Comparison of ENCODE assay signal across 24 cellular contexts in genomic region chr16:49510676-49511305, GRCh38.
DNase-seq lines count a peak whose midpoint lies in the region; ATAC-seq and TF ChIP-seq lines count a peak whose summit lies in the region.
"Had no signal": no experiment of that assay in that cellular context is flagged by ENCODE, and none has a peak within 500 bp of the region (broad histone marks: within the 10 kb centered on the region; RNA-seq: fewer than 3 reads in every experiment).

No MANE protein-coding gene starts in this region.

- no peaks in the 10 kb centered on the region for H3K36me3 Mint-ChIP-seq in activated naive CD4-positive, alpha-beta T cell treated with anti-CD3 and anti-CD28 coated beads for 36 hours (ENCODE audit: low read depth)

- intact Hi-C loops in lower lobe of right lung (cut with DNase I) (no loop called here), gastrocnemius medialis (cut with DNase I; ENCODE audit: low total_unique reads) (loop anchor here (2.0 to 5.0 kb wide), 2 partner anchors 26 to 82 kb away; no protein-coding TSS in a partner anchor)
- intact Hi-C loops in activated naive CD4-positive, alpha-beta T cell treated with anti-CD3 and anti-CD28 coated beads for 36 hours (cut with micrococcal nuclease) = loop anchor here (5.0 kb wide), 1 partner anchor 82 kb away; no protein-coding TSS in a partner anchor

- no peaks in the 10 kb centered on the region for H3K4me1 Mint-ChIP-seq in activated naive CD4-positive, alpha-beta T cell treated with anti-CD3 and anti-CD28 coated beads for 36 hours (ENCODE audit: low read depth)
- H3K4me1 Mint-ChIP-seq: activated CD4-positive, alpha-beta T cell treated with anti-CD3 and anti-CD28 coated beads, Interleukin-2, amount 10 ng/mL, durations not matched to agents 7 days and 5 days had no signal

- CTCF ChIA-PET in activated naive CD4-positive, alpha-beta T cell treated with anti-CD3 and anti-CD28 coated beads for 36 hours (lab: Charles Lee) = no interaction called here

- H3K9me3 Mint-ChIP-seq in activated naive CD4-positive, alpha-beta T cell treated with anti-CD3 and anti-CD28 coated beads for 36 hours = no peaks in the 10 kb centered on the region
- H3K9me3 Mint-ChIP-seq: activated CD4-positive, alpha-beta T cell treated with anti-CD3 and anti-CD28 coated beads, Interleukin-2, amount 10 ng/mL, durations not matched to agents 7 days and 5 days; activated T-cell treated with anti-CD3 and anti-CD28 coated beads, Interleukin-2, amount 50 U/mL, for 24 hours; nephron progenitor cell had no signal

- in situ Hi-C loops in gastrocnemius medialis (cut with MboI; ENCODE audit: low sequenced_read_pairs in 4 of 4) = no loop called here

- H3K4me1 ChIP-seq in lower lobe of right lung (no peaks in the 10 kb centered on the region), gastrocnemius medialis (peaks cover 8 to 21% of the 10 kb centered on the region in 2 donors)
- H3K4me1 ChIP-seq: body of pancreas, Peyer's patch had no signal

- TF ChIP-seq CTCF in lower lobe of right lung (IDR thresholded peaks at IDR 0.05) (no peak), gastrocnemius medialis (IDR thresholded peaks at IDR 0.05 in 4 of 5, conservative IDR thresholded peaks at IDR 0.05 in 1 of 5) (no peak)

- H3K36me3 ChIP-seq in lower lobe of right lung (no peaks in the 10 kb centered on the region), gastrocnemius medialis (no peaks in the 10 kb centered on the region)
- H3K36me3 ChIP-seq: BE2C, Peyer's patch, thoracic aorta, WERI-Rb-1 had no signal

- H3K4me3 Mint-ChIP-seq in activated naive CD4-positive, alpha-beta T cell treated with anti-CD3 and anti-CD28 coated beads for 36 hours = no peak overlapping the region
- H3K4me3 Mint-ChIP-seq: activated CD4-positive, alpha-beta T cell treated with anti-CD3 and anti-CD28 coated beads, Interleukin-2, amount 10 ng/mL, durations not matched to agents 7 days and 5 days; activated T-cell treated with anti-CD3 and anti-CD28 coated beads, Interleukin-2, amount 50 U/mL, for 24 hours; nephron progenitor cell had no signal

- no peaks in the 10 kb centered on the region for H3K27me3 ChIP-seq in lower lobe of right lung (ENCODE audit: low read depth)
- no peaks in the 10 kb centered on the region for H3K27me3 ChIP-seq in gastrocnemius medialis
- H3K27me3 ChIP-seq: BE2C, body of pancreas, Peyer's patch had no signal

- H3K27me3 Mint-ChIP-seq in activated naive CD4-positive, alpha-beta T cell treated with anti-CD3 and anti-CD28 coated beads for 36 hours (ENCODE audit: low read depth) = no peaks in the 10 kb centered on the region
- H3K27me3 Mint-ChIP-seq: activated CD4-positive, alpha-beta T cell treated with anti-CD3 and anti-CD28 coated beads, Interleukin-2, amount 10 ng/mL, durations not matched to agents 7 days and 5 days; activated T-cell treated with anti-CD3 and anti-CD28 coated beads, Interleukin-2, amount 50 U/mL, for 24 hours had no signal

- DNase-seq in DMS 273 (lab: John Stamatoyannopoulos, UW; ENCODE audit: unreplicated experiment) (peak; percentile 96), anterior cingulate cortex (lab: John Stamatoyannopoulos, UW) (peak in 36 of 58 donors; percentile 5 to 75 (median 27)), lower lobe of right lung (peak; percentile 44), gastrocnemius medialis (peak; percentile 48 to 86), 8988T (no peak), RKO (ENCODE audit: low spot score) (no peak)
- no peak for DNase-seq in activated naive CD4-positive, alpha-beta T cell treated with anti-CD3 and anti-CD28 coated beads for 36 hours
- DNase-seq: activated CD4-positive, alpha-beta T cell treated with anti-CD3 and anti-CD28 coated beads, Interleukin-2, amount 10 ng/mL, durations not matched to agents 7 days and 5 days; activated gamma-delta T cell; activated T-cell treated with anti-CD3 and anti-CD28 coated beads, Interleukin-2, amount 50 U/mL, for 24 hours; BE2C; body of pancreas; DMS79 treated with DMSO at 0.1 percent for 48 hours; Karpas-422; MV-4-11; NCI-H187 treated with DMSO at 0.1 percent for 48 hours; nephron progenitor cell; Peyer's patch; stimulated activated naive CD8-positive, alpha-beta T cell treated with anti-CD3 and anti-CD28 coated beads, Interleukin-15, Interleukin-2, amounts not matched to agents 100 U/mL and 50 U/mL, for 24 hours; T1000; WERI-Rb-1 had no signal

- no peak overlapping the region for H3K27ac ChIP-seq in lower lobe of right lung
- peak overlapping the region; percentile 20 to 51 (median 36) for H3K27ac ChIP-seq in gastrocnemius medialis
- H3K27ac ChIP-seq: body of pancreas, Peyer's patch, thoracic aorta, WERI-Rb-1 had no signal

- no peak overlapping the region for H3K27ac Mint-ChIP-seq in activated naive CD4-positive, alpha-beta T cell treated with anti-CD3 and anti-CD28 coated beads for 36 hours
- H3K27ac Mint-ChIP-seq: activated CD4-positive, alpha-beta T cell treated with anti-CD3 and anti-CD28 coated beads, Interleukin-2, amount 10 ng/mL, durations not matched to agents 7 days and 5 days; activated T-cell treated with anti-CD3 and anti-CD28 coated beads, Interleukin-2, amount 50 U/mL, for 24 hours; nephron progenitor cell had no signal

- ATAC-seq in lower lobe of right lung (no peak), gastrocnemius medialis (peak; percentile 68 to 83), HG03159 (IDR thresholded peaks at IDR 0.05; ENCODE audit: unreplicated experiment) (no peak)
- ATAC-seq: body of pancreas; sciatic nerve; stimulated activated naive CD8-positive, alpha-beta T cell treated with anti-CD3 and anti-CD28 coated beads, Interleukin-15, Interleukin-2, amounts not matched to agents 100 U/mL and 50 U/mL, for 24 hours had no signal

- H3K4me3 ChIP-seq in lower lobe of right lung (no peak overlapping the region), gastrocnemius medialis (no peak overlapping the region)
- H3K4me3 ChIP-seq: body of pancreas, Peyer's patch, thoracic aorta had no signal

- no peaks in the 10 kb centered on the region for H3K9me3 ChIP-seq in lower lobe of right lung
- no peaks in the 10 kb centered on the region for H3K9me3 ChIP-seq in gastrocnemius medialis
- H3K9me3 ChIP-seq: BE2C, body of pancreas, Peyer's patch, thoracic aorta had no signal

- no peak for TF ChIP-seq POLR2A in gastrocnemius medialis (IDR thresholded peaks at IDR 0.05)

Comparison
In these comparisons a context has a peak if more than half of its experiments do, and no peak if none do; other contexts are left out.
1. DNase-seq: peak in DMS 273 (single experiment), anterior cingulate cortex (36 of 58), lower lobe of right lung (single experiment) and gastrocnemius medialis (2 of 2); none in 8988T (single experiment), RKO (single experiment) and activated naive CD4-positive, alpha-beta T cell treated with anti-CD3 and anti-CD28 coated beads for 36 hours (single experiment).
2. ATAC-seq: peak in gastrocnemius medialis (2 of 2); none in lower lobe of right lung (0 of 2) and HG03159 (single experiment).